In the genomic region with DNA sequence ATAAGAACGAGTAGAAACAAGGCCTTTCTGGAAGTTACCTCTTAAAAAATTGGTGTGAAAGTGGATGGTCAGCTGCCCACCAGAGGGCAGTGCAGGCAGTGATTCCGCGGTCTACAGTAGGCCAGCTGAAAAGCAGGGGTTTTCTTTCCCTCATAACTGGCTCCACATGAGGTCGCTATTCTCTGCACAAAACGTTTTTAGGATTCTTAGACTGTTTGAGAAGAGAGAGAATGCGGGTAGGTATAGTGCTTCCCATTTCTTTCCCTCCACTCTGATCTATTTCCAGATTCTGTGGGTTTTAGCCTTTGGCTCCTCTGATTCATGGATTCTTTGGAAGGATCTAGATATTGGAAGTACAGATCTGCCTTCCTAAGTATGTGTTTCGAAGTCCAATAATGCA, we compare ENCODE assay signal across 9 cellular contexts. TPM values are rescaled to one million over a fixed set of nuclear protein-coding genes. Genes with fewer than 3 reads are reported as not detected.
A peak's percentile ranks its signal among the peaks of the same experiment; 100 is the strongest.
DNase-seq lines count a peak whose midpoint lies in the region; ATAC-seq and TF ChIP-seq lines count a peak whose summit lies in the region.
"Had no signal": no experiment of that assay in that cellular context is flagged by ENCODE, and none has a peak within 500 bp of the region (broad histone marks: within the 10 kb centered on the region; RNA-seq: fewer than 3 reads in every experiment).

No MANE protein-coding gene starts in this region.

- H3K9me3 Mint-ChIP-seq in CD4-positive, alpha-beta memory T cell, result peaks cover 0 to 5% (median 2%) of the 10 kb centered on the region in 8 donors
- peaks cover 20% of the 10 kb centered on the region for H3K9me3 Mint-ChIP-seq in activated CD4-positive, alpha-beta T cell treated with anti-CD3 and anti-CD28 coated beads for 36 hours (ENCODE audit: low read depth)
- H3K9me3 Mint-ChIP-seq: T-helper 1 cell treated with Interleukin-12 subunit alpha and Interleukin-12 subunit beta and Interleukin-4 antibody, amounts not matched to agents 30 μg/mL and 1 μg/mL, for 36 hours had no signal

- H3K36me3 ChIP-seq in CD4-positive, alpha-beta memory T cell (ENCODE audit: insufficient read depth, low read length), result no peaks in the 10 kb centered on the region

- peaks cover 10 to 16% (median 15%) of the 10 kb centered on the region in 4 donors for H3K4me1 Mint-ChIP-seq in CD4-positive, alpha-beta memory T cell
- peaks cover 12% of the 10 kb centered on the region for H3K4me1 Mint-ChIP-seq in activated CD4-positive, alpha-beta T cell treated with anti-CD3 and anti-CD28 coated beads for 36 hours

- H3K9me3 ChIP-seq in CD4-positive, alpha-beta memory T cell (ENCODE audit: control insufficient read depth in 1 of 2, low read length in 2 of 2), result no peaks in the 10 kb centered on the region

- CTCF ChIA-PET in CD4-positive, alpha-beta memory T cell (lab: Charles Lee; ENCODE audit: partially characterized antibody), result interaction anchor here (0.8 to 6.9 kb wide), 14 partner anchors 8 to 686 kb away, joined by 3 to 115 read pairs (median 5); a partner anchor contains a TSS
- CTCF ChIA-PET in activated CD4-positive, alpha-beta T cell treated with anti-CD3 and anti-CD28 coated beads for 36 hours (lab: Charles Lee), result interaction anchor here (0.6 to 8.5 kb wide), 18 partner anchors 9 to 689 kb away, joined by 3 to 135 read pairs (median 4); a partner anchor contains a TSS

- H3K4me1 ChIP-seq in CD4-positive, alpha-beta memory T cell (ENCODE audit: insufficient read depth, low read length), result no peaks in the 10 kb centered on the region

- H3K4me3 ChIP-seq in CD4-positive, alpha-beta memory T cell (ENCODE audit: low read length in 2 of 2), result no peak overlapping the region
- no peak overlapping the region for H3K4me3 ChIP-seq in choroid plexus epithelial cell (ENCODE audit: low read depth, low read length)

- H3K27me3 Mint-ChIP-seq in CD4-positive, alpha-beta memory T cell, result no peaks in the 10 kb centered on the region
- H3K27me3 Mint-ChIP-seq in activated CD4-positive, alpha-beta T cell treated with anti-CD3 and anti-CD28 coated beads for 36 hours, result no peaks in the 10 kb centered on the region

- ATAC-seq in GM19395 (IDR thresholded peaks at IDR 0.05; ENCODE audit: unreplicated experiment) (peak; percentile 95), HG03460 (IDR thresholded peaks at IDR 0.05; ENCODE audit: unreplicated experiment) (peak; percentile 96), left lobe of liver (peak; percentile 100)
- ATAC-seq in activated CD4-positive, alpha-beta T cell treated with anti-CD3 and anti-CD28 coated beads for 36 hours, result peak; percentile 99

- H3K27ac ChIP-seq in CD4-positive, alpha-beta memory T cell (ENCODE audit: low read depth, low read length), result no peak overlapping the region

- TF ChIP-seq CTCF in choroid plexus epithelial cell (conservative IDR thresholded peaks at IDR 0.05; ENCODE audit: low read depth, low read length), result peak; percentile 100

- POLR2A ChIA-PET in CD4-positive, alpha-beta memory T cell (lab: Charles Lee; ENCODE audit: partially characterized antibody), result interaction anchor here (1.1 to 1.4 kb wide), 2 partner anchors 14 to 334 kb away, joined by 5 to 10 read pairs; a partner anchor contains a TSS
- POLR2A ChIA-PET in activated CD4-positive, alpha-beta T cell treated with anti-CD3 and anti-CD28 coated beads for 36 hours (lab: Charles Lee), result no interaction called here

- H3K27ac Mint-ChIP-seq in CD4-positive, alpha-beta memory T cell, result peak overlapping the region in 2 of 7 donors; percentile 14
- H3K27ac Mint-ChIP-seq in activated CD4-positive, alpha-beta T cell treated with anti-CD3 and anti-CD28 coated beads for 36 hours, result no peak overlapping the region
- H3K27ac Mint-ChIP-seq: T-helper 1 cell treated with Interleukin-12 subunit alpha and Interleukin-12 subunit beta and Interleukin-4 antibody, amounts not matched to agents 30 μg/mL and 1 μg/mL, for 36 hours had no signal

- intact Hi-C loops in CD4-positive, alpha-beta memory T cell (cut with micrococcal nuclease), result loop anchor here (1.0 to 5.0 kb wide), 4 partner anchors 334 to 686 kb away; a partner anchor contains a TSS
- intact Hi-C loops in activated CD4-positive, alpha-beta T cell treated with anti-CD3 and anti-CD28 coated beads for 36 hours (cut with DNase I, micrococcal nuclease), result loop anchor here (1.0 to 5.0 kb wide), 10 partner anchors 77 to 686 kb away; a partner anchor contains a TSS

- no peak overlapping the region for H3K4me3 Mint-ChIP-seq in CD4-positive, alpha-beta memory T cell
- no peak overlapping the region for H3K4me3 Mint-ChIP-seq in activated CD4-positive, alpha-beta T cell treated with anti-CD3 and anti-CD28 coated beads for 36 hours
- H3K4me3 Mint-ChIP-seq: T-helper 1 cell treated with Interleukin-12 subunit alpha and Interleukin-12 subunit beta and Interleukin-4 antibody, amounts not matched to agents 30 μg/mL and 1 μg/mL, for 36 hours had no signal

- H3K36me3 Mint-ChIP-seq in CD4-positive, alpha-beta memory T cell, result peaks cover 4 to 17% of the 10 kb centered on the region in 2 donors
- H3K36me3 Mint-ChIP-seq in activated CD4-positive, alpha-beta T cell treated with anti-CD3 and anti-CD28 coated beads for 36 hours (ENCODE audit: low read depth), result peaks cover 13% of the 10 kb centered on the region

- H3K27me3 ChIP-seq in CD4-positive, alpha-beta memory T cell (ENCODE audit: insufficient read depth, low read length), result no peaks in the 10 kb centered on the region

- DNase-seq in CD4-positive, alpha-beta memory T cell, result peak; percentile 58 to 69 (median 65)
- peak; percentile 69 to 89 for DNase-seq in NCI-H524 (lab: John Stamatoyannopoulos, UW)
- DNase-seq in activated CD4-positive, alpha-beta T cell treated with anti-CD3 and anti-CD28 coated beads for 36 hours, result peak; percentile 88
- DNase-seq in choroid plexus epithelial cell (ENCODE audit: low read depth), result peak; percentile 95
- DNase-seq in left lobe of liver (ENCODE audit: low spot score), result peak; percentile 80
- peak; percentile 56 to 68 for DNase-seq in stimulated activated CD4-positive, alpha-beta T cell treated with anti-CD3 and anti-CD28 coated beads, Interleukin-4, amount 100 ng/mL, for 48 hours (ENCODE audit: low read depth in 2 of 2)

RNA-seq across cellular contexts. Expression of a gene that starts 14.2 kb away (rescaled TPM):
- 10 to 100 TPM; 14.4 to 14.8 TPM for total RNA-seq in CD4-positive, alpha-beta memory T cell
- 10 to 100 TPM; 16.3 to 28.5 TPM for polyA plus RNA-seq in CD4-positive, alpha-beta memory T cell
- total RNA-seq in activated CD4-positive, alpha-beta T cell treated with anti-CD3 and anti-CD28 coated beads for 36 hours, result 10 to 100 TPM; 14.4 to 17.5 TPM
- 4.6 TPM for total RNA-seq in left lobe of liver

RNA-seq across cellular contexts. Expression of a gene that starts 14.3 kb away (rescaled TPM):
- total RNA-seq in CD4-positive, alpha-beta memory T cell, result 10 to 100 TPM; 15.6 to 18.4 TPM
- polyA plus RNA-seq in CD4-positive, alpha-beta memory T cell, result 1 to 10 TPM; 5.1 to 9.3 TPM
- 1 to 10 TPM; 3.5 to 5.2 TPM for total RNA-seq in activated CD4-positive, alpha-beta T cell treated with anti-CD3 and anti-CD28 coated beads for 36 hours
- 1.6 TPM for total RNA-seq in left lobe of liver
